8 cellular contexts compared by ENCODE assay signal in the genomic region with DNA sequence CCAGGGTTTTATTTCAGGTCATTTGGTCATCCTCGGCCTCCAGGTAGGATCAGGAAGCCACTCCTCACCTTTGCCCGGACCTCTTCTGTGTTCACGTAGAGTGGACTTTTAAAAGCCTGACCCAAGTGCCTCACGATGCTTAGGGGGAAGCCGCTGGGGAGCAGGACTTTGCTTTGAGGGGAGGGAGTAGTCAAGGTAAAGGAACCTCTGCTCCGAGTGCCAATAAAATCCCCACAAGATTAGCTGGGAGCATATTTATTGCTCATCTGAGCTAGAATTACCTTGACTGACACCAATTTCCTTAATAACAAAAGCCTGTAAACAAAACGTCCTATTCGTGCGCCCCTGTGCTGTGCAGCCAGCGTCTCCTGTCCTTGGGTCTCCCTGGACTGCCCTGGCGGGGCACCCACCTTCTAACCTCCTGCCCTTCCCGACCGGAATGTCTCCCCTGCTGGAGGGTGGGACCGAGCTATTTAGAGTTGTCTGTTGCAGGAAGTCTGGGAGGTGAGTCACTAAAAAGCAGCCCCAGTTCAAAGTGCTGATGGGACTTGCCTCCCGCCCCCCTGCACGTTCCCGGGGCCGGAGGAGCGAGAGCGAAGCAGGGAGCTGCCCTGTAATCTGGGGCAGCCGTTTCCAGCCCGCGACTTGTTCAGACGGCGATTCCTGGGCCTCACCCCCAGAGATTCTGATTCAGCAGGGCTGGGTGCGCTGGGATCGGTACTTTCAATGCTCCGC. TPM values are rescaled to one million over a fixed set of nuclear protein-coding genes. Genes with fewer than 3 reads are reported as not detected.
DNase-seq lines count a peak whose midpoint lies in the region; ATAC-seq and TF ChIP-seq lines count a peak whose summit lies in the region.

No MANE protein-coding gene starts in this region.

- H3K4me1 ChIP-seq in iPS-15b (ENCODE audit: control insufficient read depth, insufficient read depth, low read length) (peaks cover 20% of the 10 kb centered on the region), sigmoid colon (peaks cover 0 to 79% (median 71%) of the 10 kb centered on the region in 4 donors)

- ATAC-seq in GM18519 (IDR thresholded peaks at IDR 0.05; ENCODE audit: low FRiP score, unreplicated experiment): no peak
- ATAC-seq in HG02798 (IDR thresholded peaks at IDR 0.05; ENCODE audit: poor library complexity, unreplicated experiment): no peak

- CTCF ChIA-PET in HEK293T (lab: Yijun Ruan, JAX): interaction anchor here (0.5 to 1.4 kb wide), 8 partner anchors 15 to 343 kb away, joined by 3 to 5 read pairs (median 4); no protein-coding TSS in a partner anchor

- H3K9me3 ChIP-seq in iPS-15b (ENCODE audit: control insufficient read depth, insufficient read depth, low read length) (no peaks in the 10 kb centered on the region), sigmoid colon (no peaks in the 10 kb centered on the region)

- intact Hi-C loops in sigmoid colon (cut with DNase I): loop anchor here (1.0 to 5.0 kb wide), 8 partner anchors 24 to 308 kb away; no protein-coding TSS in a partner anchor

- WGBS in sigmoid colon, 2 donors: 1 to 5% methylated on average over 28 of the region's 28 CpGs

- H3K9ac ChIP-seq in iPS-15b (ENCODE audit: low read depth, low read length): peak overlapping the region; percentile 98

- TF ChIP-seq EP300 in sigmoid colon (IDR thresholded peaks at IDR 0.05): peak in 1 of 4 donors; percentile 19

- TF ChIP-seq CTCF in 22Rv1 (IDR thresholded peaks at IDR 0.05) (no peak), astrocyte of the cerebellum (IDR thresholded peaks at IDR 0.05; ENCODE audit: low read depth, low read length, missing control alignments) (no peak), sigmoid colon (IDR thresholded peaks at IDR 0.05) (no peak)

- H3K36me3 ChIP-seq in iPS-15b (ENCODE audit: control insufficient read depth, insufficient read depth, low read length) (peaks cover 3% of the 10 kb centered on the region), sigmoid colon (no peaks in the 10 kb centered on the region)

- in situ Hi-C loops in astrocyte of the cerebellum (cut with HindIII; ENCODE audit: low sequenced_read_pairs): no loop called here

- peak in 1 of 2 donors; percentile 31 for TF ChIP-seq POLR2A in sigmoid colon (IDR thresholded peaks at IDR 0.05)

- H3K27me3 ChIP-seq in iPS-15b (ENCODE audit: control insufficient read depth, insufficient read depth, low read length) (no peaks in the 10 kb centered on the region), sigmoid colon (no peaks in the 10 kb centered on the region)

- H3K4me3 ChIP-seq in astrocyte of the cerebellum (ENCODE audit: low read depth, low read length) (peak overlapping the region; percentile 92), iPS-15b (ENCODE audit: low read depth, low read length) (peak overlapping the region; percentile 96), sigmoid colon (peak overlapping the region; percentile 70 to 92 (median 78))

- H3K27ac ChIP-seq in 22Rv1 (peak overlapping the region; percentile 81), sigmoid colon (peak overlapping the region; percentile 90 to 99 (median 96))

- POLR2A ChIA-PET in HEK293T (lab: Yijun Ruan, JAX): interaction anchor here (0.6 to 5.1 kb wide), 20 partner anchors 9 to 1408 kb away, joined by 3 to 32 read pairs (median 4); no protein-coding TSS in a partner anchor

- DNase-seq in HEK293T (ENCODE audit: extremely low spot score) (peak; percentile 45), T-helper 22 cell (ENCODE audit: low read depth) (peak; percentile 65), astrocyte of the cerebellum (ENCODE audit: low read depth) (no peak), sigmoid colon (peak; percentile 91)

TF ChIP-seq in HEK293T, 16 proteins besides CTCF, POLR2A, EP300 and RAD21:
- TF ChIP-seq L3MBTL2 (conservative IDR thresholded peaks at IDR 0.05) (no peak), HDGF (IDR thresholded peaks at IDR 0.05; ENCODE audit: borderline replicate concordance) (no peak), ARNT (IDR thresholded peaks at IDR 0.05) (no peak), ZNF384 (IDR thresholded peaks at IDR 0.05) (no peak), FOXA1 (IDR thresholded peaks at IDR 0.05) (no peak), ELF4 (IDR thresholded peaks at IDR 0.05) (no peak), CTBP1 (IDR thresholded peaks at IDR 0.05; ENCODE audit: borderline replicate concordance) (no peak)
- TF ChIP-seq, protein P1, sequence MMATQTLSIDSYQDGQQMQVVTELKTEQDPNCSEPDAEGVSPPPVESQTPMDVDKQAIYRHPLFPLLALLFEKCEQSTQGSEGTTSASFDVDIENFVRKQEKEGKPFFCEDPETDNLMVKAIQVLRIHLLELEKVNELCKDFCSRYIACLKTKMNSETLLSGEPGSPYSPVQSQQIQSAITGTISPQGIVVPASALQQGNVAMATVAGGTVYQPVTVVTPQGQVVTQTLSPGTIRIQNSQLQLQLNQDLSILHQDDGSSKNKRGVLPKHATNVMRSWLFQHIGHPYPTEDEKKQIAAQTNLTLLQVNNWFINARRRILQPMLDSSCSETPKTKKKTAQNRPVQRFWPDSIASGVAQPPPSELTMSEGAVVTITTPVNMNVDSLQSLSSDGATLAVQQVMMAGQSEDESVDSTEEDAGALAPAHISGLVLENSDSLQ (IDR thresholded peaks at IDR 0.05): peak; percentile 79
TF ChIP-seq in HEK293T: peak in this region for 1.

RNA-seq across cellular contexts. Expression of a gene that starts 0.8 kb away (rescaled TPM):
- 100 to 1,000 TPM in 1 of 4 donors, 10 to 100 TPM in 3; 47.1 to 102 (median 73.1) TPM for total RNA-seq in sigmoid colon
- 10 to 100 TPM; 34.8 to 47.9 (median 36.5) TPM for polyA plus RNA-seq in sigmoid colon

RNA-seq across cellular contexts. Expression of a gene that starts 25.1 kb away (rescaled TPM):
- not detected for total RNA-seq in sigmoid colon
- under 1 TPM in 1 of 3 donors, not detected in 2; 0.04 TPM for polyA plus RNA-seq in sigmoid colon
